In genomic region chr2:199738723-199739412, GRCh38 we compare ENCODE assay signal across 10 cellular contexts.
DNase-seq lines count a peak whose midpoint lies in the region; ATAC-seq and TF ChIP-seq lines count a peak whose summit lies in the region.
"Had no signal": no experiment of that assay in that cellular context is flagged by ENCODE, and none has a peak within 500 bp of the region (broad histone marks: within the 10 kb centered on the region; RNA-seq: fewer than 3 reads in every experiment).

No MANE protein-coding gene starts in this region.

- no peaks in the 10 kb centered on the region for H3K36me3 Mint-ChIP-seq in mesothelial cell of epicardium

- no peak overlapping the region for H3K27ac Mint-ChIP-seq in mesothelial cell of epicardium
- H3K27ac Mint-ChIP-seq: B cell had no signal

- H3K27ac ChIP-seq in AG04450 (ENCODE audit: low read depth, low read length) (no peak overlapping the region), SK-N-MC (no peak overlapping the region)
- H3K27ac ChIP-seq: thyroid gland had no signal

- H3K36me3 ChIP-seq in SK-N-MC (ENCODE audit: insufficient read depth, low read length): no peaks in the 10 kb centered on the region
- H3K36me3 ChIP-seq: thyroid gland had no signal

- peaks cover 2% of the 10 kb centered on the region for H3K27me3 ChIP-seq in AG04450 (ENCODE audit: control insufficient read depth, insufficient read depth, low read length)
- H3K27me3 ChIP-seq: thyroid gland had no signal

- H3K9ac ChIP-seq in SK-N-MC (ENCODE audit: insufficient read length): no peak overlapping the region

- POLR2A ChIA-PET in AG04450 (lab: Yijun Ruan, JAX): no interaction called here

- no peaks in the 10 kb centered on the region for H3K9me3 Mint-ChIP-seq in mesothelial cell of epicardium

- H3K4me3 ChIP-seq in AG04450 (ENCODE audit: low read depth, low read length) (no peak overlapping the region), SK-N-MC (peak overlapping the region; percentile 60)
- H3K4me3 ChIP-seq: thyroid gland had no signal

- peaks cover 44% of the 10 kb centered on the region for H3K27me3 Mint-ChIP-seq in mesothelial cell of epicardium (ENCODE audit: low read depth)

- H3K9me3 ChIP-seq in AG04450 (ENCODE audit: control insufficient read depth, insufficient read depth, low read length) (no peaks in the 10 kb centered on the region), SK-N-MC (ENCODE audit: low read depth, low read length) (no peaks in the 10 kb centered on the region)
- H3K9me3 ChIP-seq: thyroid gland had no signal

- CTCF ChIA-PET in AG04450 (lab: Charles Lee): interaction anchor here (1.2 to 5.1 kb wide), 22 partner anchors 9 to 1425 kb away, joined by 3 to 74 read pairs (median 6); no protein-coding TSS in a partner anchor

- H3K4me1 Mint-ChIP-seq in mesothelial cell of epicardium: peaks cover 26% of the 10 kb centered on the region

- TF ChIP-seq CTCF in AG04450 (IDR thresholded peaks at IDR 0.05; ENCODE audit: low read depth, low read length) (no peak), mesothelial cell of epicardium (IDR thresholded peaks at IDR 0.05; ENCODE audit: unreplicated experiment) (no peak)

- peak; percentile 37 for DNase-seq in AG04450 (ENCODE audit: low read depth, low spot score)
- DNase-seq in HT-29 (ENCODE audit: low spot score): peak; percentile 7
- DNase-seq in SK-N-MC (ENCODE audit: low read depth, low spot score): peak; percentile 98
- no peak for DNase-seq in left lobe of liver (ENCODE audit: low spot score)
- no peak for DNase-seq in amygdala (lab: John Stamatoyannopoulos, UW)
- DNase-seq in mesothelial cell of epicardium (ENCODE audit: low spot score in 2 of 2, unreplicated experiment in 2 of 2): no peak

- H3K4me3 Mint-ChIP-seq in mesothelial cell of epicardium: no peak overlapping the region
- H3K4me3 Mint-ChIP-seq: B cell had no signal

- peak; percentile 75 for ATAC-seq in left lobe of liver
- no peak for ATAC-seq in HG02981 (IDR thresholded peaks at IDR 0.05; ENCODE audit: unreplicated experiment)
- no peak for ATAC-seq in HG03460 (IDR thresholded peaks at IDR 0.05; ENCODE audit: unreplicated experiment)

Comparison
In these comparisons a context has a peak if more than half of its experiments do, and no peak if none do; other contexts are left out.
1. DNase-seq: peak in AG04450 (single experiment), HT-29 (single experiment) and SK-N-MC (single experiment); none in left lobe of liver (single experiment), amygdala (0 of 56) and mesothelial cell of epicardium (0 of 2).